ENCODE assay signal across 1 cellular context in the genomic region with DNA sequence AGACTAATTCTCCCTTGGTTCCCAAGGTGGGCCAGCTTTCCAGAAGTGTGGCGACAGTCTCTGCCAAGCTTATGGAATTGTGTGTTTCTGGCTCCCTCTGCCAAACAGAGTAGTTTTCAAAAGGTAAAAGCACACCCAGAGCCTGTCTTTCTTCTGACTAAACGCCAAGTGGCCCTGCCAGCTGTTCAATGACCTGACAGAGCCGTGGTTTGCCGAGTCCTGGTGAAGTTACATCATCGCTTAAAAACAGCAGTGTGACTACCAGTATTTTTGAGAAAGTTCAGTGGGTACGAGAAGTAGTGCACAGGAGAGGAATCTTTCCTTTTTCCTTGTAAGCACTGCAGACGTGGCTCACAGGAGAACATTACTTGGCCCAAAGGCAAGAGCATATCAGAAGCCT.
A peak's percentile ranks its signal among the peaks of the same experiment; 100 is the strongest.
TF ChIP-seq lines count a peak whose summit lies in the region.

No MANE protein-coding gene starts in this region.

TF ChIP-seq in A549, 52 proteins besides CTCF, POLR2A, EP300 and RAD21:
- TF ChIP-seq RFX5 (IDR thresholded peaks at IDR 0.05) = no peak
- peak in 1 of 2 experiments; percentile 36; a peak in 1 of 4 replicates for TF ChIP-seq CEBPB (IDR thresholded peaks at IDR 0.05)
TF ChIP-seq in A549: peak in this region for 1.
